ENCODE assay signal across 19 cellular contexts in the genomic region with DNA sequence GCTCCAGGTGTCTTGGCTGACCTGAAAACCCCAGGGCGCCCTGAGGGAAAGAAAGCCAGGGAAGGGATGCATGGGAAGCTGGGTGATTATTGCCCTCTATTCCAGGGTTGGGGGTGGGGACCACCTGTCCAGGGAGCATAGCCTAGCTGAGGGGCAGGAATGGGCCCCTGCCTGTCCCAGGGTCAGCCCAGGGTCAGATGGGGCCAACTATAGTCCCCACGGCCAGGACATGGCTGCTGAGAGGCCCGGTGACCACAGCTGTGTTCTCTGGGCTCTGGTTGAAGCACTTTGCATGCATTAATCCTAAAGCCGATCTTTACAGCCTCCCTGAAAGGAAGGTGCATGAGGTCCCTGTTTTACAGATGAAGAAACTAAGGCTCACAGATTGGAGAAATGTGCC. TPM values are rescaled to one million over a fixed set of nuclear protein-coding genes. Genes with fewer than 3 reads are reported as not detected.
DNase-seq lines count a peak whose midpoint lies in the region; ATAC-seq, FAIRE-seq and TF ChIP-seq lines count a peak whose summit lies in the region.
"Had no signal": no experiment of that assay in that cellular context is flagged by ENCODE, and none has a peak within 500 bp of the region (broad histone marks: within the 10 kb centered on the region; RNA-seq: fewer than 3 reads in every experiment).

No MANE protein-coding gene starts in this region.

- no peaks in the 10 kb centered on the region for H3K27me3 ChIP-seq in HepG2 (ENCODE audit: control insufficient read depth in 1 of 2, insufficient read depth in 2 of 2, low read length in 2 of 2)
- no peaks in the 10 kb centered on the region for H3K27me3 ChIP-seq in smooth muscle cell (ENCODE audit: low read depth)
- H3K27me3 ChIP-seq: BLaER1, SJCRH30 had no signal

- H3K4me1 ChIP-seq in HepG2 (ENCODE audit: insufficient read depth, low read length): peaks cover 84% of the 10 kb centered on the region
- H3K4me1 ChIP-seq in smooth muscle cell (ENCODE audit: low read depth): no peaks in the 10 kb centered on the region

- no peaks in the 10 kb centered on the region for H3K9me3 ChIP-seq in HepG2 (ENCODE audit: low read length)
- no peaks in the 10 kb centered on the region for H3K9me3 ChIP-seq in smooth muscle cell (replicated peaks; ENCODE audit: low read depth)
- H3K9me3 ChIP-seq: BLaER1, SJCRH30 had no signal

- ATAC-seq in HepG2: no peak

- WGBS in HepG2 (ENCODE audit: low lambda C conversion rate): 60% methylated on average over 2 of the region's 4 CpGs
- 84% methylated on average over 4 of the region's 4 CpGs for WGBS in smooth muscle cell (ENCODE audit: low lambda C conversion rate)

- TF ChIP-seq POLR2A in HepG2 (IDR thresholded peaks at IDR 0.05; ENCODE audit: insufficient read depth in 1 of 2, low read depth in 2 of 2, low read length in 2 of 2): no peak

- H3K79me2 ChIP-seq in HepG2 (ENCODE audit: insufficient read depth, low read length): no peaks in the 10 kb centered on the region
- peaks cover 3% of the 10 kb centered on the region for H3K79me2 ChIP-seq in smooth muscle cell (ENCODE audit: low read depth)

- peak overlapping the region; percentile 28 for H3K9ac ChIP-seq in HepG2 (ENCODE audit: insufficient read depth, low read depth, low read length)
- H3K9ac ChIP-seq in smooth muscle cell (ENCODE audit: low read depth): no peak overlapping the region
- H3K9ac ChIP-seq: BLaER1, GM23248 had no signal

- H4K20me1 ChIP-seq in HepG2 (ENCODE audit: insufficient read depth, low read length) (no peaks in the 10 kb centered on the region), smooth muscle cell (ENCODE audit: low read depth) (no peaks in the 10 kb centered on the region)
- H4K20me1 ChIP-seq: BLaER1 had no signal

- TF ChIP-seq CTCF in RWPE1 (conservative IDR thresholded peaks at IDR 0.05; ENCODE audit: low read depth) (no peak), HepG2 (CRISPR knock-in tag; IDR thresholded peaks at IDR 0.05) (no peak), smooth muscle cell (IDR thresholded peaks at IDR 0.05; ENCODE audit: borderline replicate concordance, insufficient read depth, poor library complexity, severe bottlenecking) (no peak), MCF 10A (IDR thresholded peaks at IDR 0.05; ENCODE audit: unreplicated experiment) (no peak)

- intact Hi-C loops in activated CD4-positive, alpha-beta memory T cell treated with anti-CD3 and anti-CD28 coated beads for 36 hours (cut with micrococcal nuclease): no loop called here
- intact Hi-C loops in HepG2 (cut with micrococcal nuclease; ENCODE audit: unreplicated experiment) (no loop called here), MCF 10A (cut with micrococcal nuclease) (no loop called here)

- no peak overlapping the region for H3K4me3 Mint-ChIP-seq in activated CD4-positive, alpha-beta memory T cell treated with anti-CD3 and anti-CD28 coated beads for 36 hours
- no peak overlapping the region for H3K4me3 Mint-ChIP-seq in activated CD4-positive, alpha-beta memory T cell treated with anti-CD3 and anti-CD28 coated beads, Interleukin-2, amount 10 ng/mL, durations not matched to agents 7 days and 5 days
- no peak overlapping the region for H3K4me3 Mint-ChIP-seq in MCF 10A (ENCODE audit: unreplicated experiment)

- POLR2A ChIA-PET in activated CD4-positive, alpha-beta memory T cell treated with anti-CD3 and anti-CD28 coated beads for 36 hours (lab: Charles Lee): interaction anchor here (1.9 kb wide), 1 partner anchor 28 kb away, joined by 5 read pairs; no protein-coding TSS in a partner anchor
- POLR2A ChIA-PET in activated CD4-positive, alpha-beta memory T cell treated with anti-CD3 and anti-CD28 coated beads, Interleukin-2, amount 10 ng/mL, durations not matched to agents 7 days and 5 days (lab: Charles Lee): interaction anchor here (13.2 to 14.5 kb wide), 2 partner anchors 26 to 34 kb away, joined by 314 to 496 read pairs; a partner anchor contains a TSS
- POLR2A ChIA-PET in RWPE1 (lab: Yijun Ruan, JAX; ENCODE audit: low non-redundant PET): no interaction called here
- POLR2A ChIA-PET in HepG2 (lab: Yijun Ruan, JAX): interaction anchor here (1.0 to 4.7 kb wide), 14 partner anchors 8 to 889 kb away, joined by 3 to 57 read pairs (median 4); a partner anchor contains a TSS
- POLR2A ChIA-PET in MCF 10A (lab: Yijun Ruan, JAX): interaction anchor here (0.6 to 0.7 kb wide), 2 partner anchors 67 to 666 kb away, joined by 3 to 5 read pairs; no protein-coding TSS in a partner anchor

- H3K27ac Mint-ChIP-seq in activated CD4-positive, alpha-beta memory T cell treated with anti-CD3 and anti-CD28 coated beads for 36 hours: peak overlapping the region; percentile 16
- H3K27ac Mint-ChIP-seq in activated CD4-positive, alpha-beta memory T cell treated with anti-CD3 and anti-CD28 coated beads, Interleukin-2, amount 10 ng/mL, durations not matched to agents 7 days and 5 days: no peak overlapping the region
- H3K27ac Mint-ChIP-seq in MCF 10A (ENCODE audit: low read depth, unreplicated experiment): no peak overlapping the region

- no peak for TF ChIP-seq RAD21 in HepG2 (CRISPR knock-in tag; IDR thresholded peaks at IDR 0.05)

- DNase-seq in activated CD4-positive, alpha-beta memory T cell treated with anti-CD3 and anti-CD28 coated beads for 36 hours: no peak
- no peak for DNase-seq in activated CD4-positive, alpha-beta memory T cell treated with anti-CD3 and anti-CD28 coated beads, Interleukin-2, amount 10 ng/mL, durations not matched to agents 7 days and 5 days
- DNase-seq in RWPE1 (ENCODE audit: low spot score) (no peak), HepG2 (ENCODE audit: low spot score) (no peak), HT-29 (ENCODE audit: low spot score) (no peak), smooth muscle cell (lab: John Stamatoyannopoulos, UW; ENCODE audit: unreplicated experiment) (no peak), DMS 273 (lab: John Stamatoyannopoulos, UW; ENCODE audit: unreplicated experiment) (no peak), MCF 10A (ENCODE audit: unreplicated experiment) (no peak)
- DNase-seq: COR-L47, DMS53, GM23248, Kasumi-1, NCI-H2029, NCI-H2171 treated with DMSO at 0.1 percent for 48 hours, NCI-H82, SJCRH30, SW 1271 had no signal

- CTCF ChIA-PET in activated CD4-positive, alpha-beta memory T cell treated with anti-CD3 and anti-CD28 coated beads for 36 hours (lab: Charles Lee): interaction anchor here (0.6 to 12.0 kb wide), 8 partner anchors 8 to 889 kb away, joined by 3 to 107 read pairs (median 4); no protein-coding TSS in a partner anchor
- CTCF ChIA-PET in activated CD4-positive, alpha-beta memory T cell treated with anti-CD3 and anti-CD28 coated beads, Interleukin-2, amount 10 ng/mL, durations not matched to agents 7 days and 5 days (lab: Charles Lee): interaction anchor here (2.6 to 5.6 kb wide), 2 partner anchors 21 to 32 kb away, joined by 6 to 21 read pairs; no protein-coding TSS in a partner anchor
- CTCF ChIA-PET in RWPE1 (lab: Yijun Ruan, JAX) (interaction anchor here (0.7 kb wide), 2 partner anchors 747 to 933 kb away, joined by 3 read pairs; no protein-coding TSS in a partner anchor), HepG2 (lab: Yijun Ruan, JAX; ENCODE audit: low intra/inter-chr PET ratio, low total read pairs) (no interaction called here), MCF 10A (lab: Yijun Ruan, JAX) (interaction anchor here (0.6 to 4.2 kb wide), 6 partner anchors 21 to 987 kb away, joined by 3 to 27 read pairs (median 6); no protein-coding TSS in a partner anchor)

- H3K36me3 Mint-ChIP-seq in activated CD4-positive, alpha-beta memory T cell treated with anti-CD3 and anti-CD28 coated beads for 36 hours: no peaks in the 10 kb centered on the region
- H3K36me3 Mint-ChIP-seq in activated CD4-positive, alpha-beta memory T cell treated with anti-CD3 and anti-CD28 coated beads, Interleukin-2, amount 10 ng/mL, durations not matched to agents 7 days and 5 days (ENCODE audit: low read depth): no peaks in the 10 kb centered on the region
- no peaks in the 10 kb centered on the region for H3K36me3 Mint-ChIP-seq in MCF 10A (ENCODE audit: insufficient read depth, unreplicated experiment)

- H3K36me3 ChIP-seq in HepG2 (replicated peaks in 1 of 2; ENCODE audit: control insufficient read depth in 1 of 2, insufficient read depth in 2 of 2, low read length in 2 of 2) (no peaks in the 10 kb centered on the region), smooth muscle cell (ENCODE audit: low read depth) (no peaks in the 10 kb centered on the region)
- H3K36me3 ChIP-seq: BLaER1, SJCRH30 had no signal

- no peaks in the 10 kb centered on the region for H3K9me3 Mint-ChIP-seq in activated CD4-positive, alpha-beta memory T cell treated with anti-CD3 and anti-CD28 coated beads for 36 hours
- no peaks in the 10 kb centered on the region for H3K9me3 Mint-ChIP-seq in activated CD4-positive, alpha-beta memory T cell treated with anti-CD3 and anti-CD28 coated beads, Interleukin-2, amount 10 ng/mL, durations not matched to agents 7 days and 5 days
- no peaks in the 10 kb centered on the region for H3K9me3 Mint-ChIP-seq in MCF 10A (ENCODE audit: unreplicated experiment)

- H3K4me2 ChIP-seq in HepG2 (ENCODE audit: low read depth, low read length) (peak overlapping the region; percentile 88), smooth muscle cell (no peak overlapping the region)

- in situ Hi-C loops in HepG2 (cut with HindIII; ENCODE audit: extremely low pct_ligation_motif_present, low pct_unique_long_range_greater_than_20kb): loop anchor here (25.0 kb wide), 1 partner anchor 1211 kb away; a partner anchor contains a TSS

- H2AFZ ChIP-seq in HepG2 (ENCODE audit: low read length) (no peak overlapping the region), smooth muscle cell (ENCODE audit: low read depth) (no peak overlapping the region)
- H2AFZ ChIP-seq: GM23248 had no signal

- H3K27ac ChIP-seq in RWPE1 (peak overlapping the region; percentile 38), HepG2 (ENCODE audit: extremely low read length, insufficient read depth, low read length) (peak overlapping the region; percentile 81), smooth muscle cell (ENCODE audit: low read depth) (no peak overlapping the region)
- H3K27ac ChIP-seq: 22Rv1, BLaER1, GM23248, SJCRH30 had no signal

- TF ChIP-seq EP300 in HepG2 (IDR thresholded peaks at IDR 0.05; ENCODE audit: low read depth in 2 of 2, low read length in 2 of 2) (no peak), HepG2 (CRISPR knock-in tag; IDR thresholded peaks at IDR 0.05; ENCODE audit: borderline replicate concordance) (no peak)

- BruUV-seq in HepG2 (replicated peaks; lab: Mats Ljungman, UMichigan): no TSS peak
- no TSS peak for BruUV-seq in MCF 10A (replicated peaks; lab: Mats Ljungman, UMichigan)

- no peaks in the 10 kb centered on the region for H3K27me3 Mint-ChIP-seq in activated CD4-positive, alpha-beta memory T cell treated with anti-CD3 and anti-CD28 coated beads for 36 hours
- no peaks in the 10 kb centered on the region for H3K27me3 Mint-ChIP-seq in activated CD4-positive, alpha-beta memory T cell treated with anti-CD3 and anti-CD28 coated beads, Interleukin-2, amount 10 ng/mL, durations not matched to agents 7 days and 5 days
- no peaks in the 10 kb centered on the region for H3K27me3 Mint-ChIP-seq in MCF 10A (ENCODE audit: insufficient read depth, unreplicated experiment)

- H3K4me1 Mint-ChIP-seq in activated CD4-positive, alpha-beta memory T cell treated with anti-CD3 and anti-CD28 coated beads for 36 hours (ENCODE audit: low read depth): peaks cover 36% of the 10 kb centered on the region
- H3K4me1 Mint-ChIP-seq in activated CD4-positive, alpha-beta memory T cell treated with anti-CD3 and anti-CD28 coated beads, Interleukin-2, amount 10 ng/mL, durations not matched to agents 7 days and 5 days: peaks cover 34% of the 10 kb centered on the region
- peaks cover 8% of the 10 kb centered on the region for H3K4me1 Mint-ChIP-seq in MCF 10A (ENCODE audit: insufficient read depth, unreplicated experiment)

- no peak for FAIRE-seq in HepG2 (lab: Jason Lieb, UNC)

- H3F3A ChIP-seq in smooth muscle cell (ENCODE audit: low read depth): no peaks in the 10 kb centered on the region

- H3K4me3 ChIP-seq in HepG2 (replicated peaks in 1 of 3; ENCODE audit: insufficient read depth in 1 of 3, low read depth in 2 of 3, low read length in 3 of 3): peak overlapping the region in 2 of 3 experiments; percentile 8 to 67; a peak in 2 of 6 replicates
- no peak overlapping the region for H3K4me3 ChIP-seq in smooth muscle cell
- H3K4me3 ChIP-seq: BLaER1, GM23248, SJCRH30 had no signal

RNA-seq across cellular contexts. Expression of a gene that starts 30.1 kb away (rescaled TPM):
- total RNA-seq in activated CD4-positive, alpha-beta memory T cell treated with anti-CD3 and anti-CD28 coated beads for 36 hours: 100 to 1,000 TPM; 103 to 107 TPM
- total RNA-seq in activated CD4-positive, alpha-beta memory T cell treated with anti-CD3 and anti-CD28 coated beads, Interleukin-2, amount 10 ng/mL, durations not matched to agents 7 days and 5 days: 100 to 1,000 TPM in 1 of 2 experiments, 10 to 100 TPM in 1; 96.1 to 103 TPM
- total RNA-seq in HepG2 (2016; rRNA removed; fragmentation: Illumina TruSeq; extraction: Trizol) (7.4 and 8.4 TPM in 2 replicates), smooth muscle cell (133 and 166 TPM in 2 replicates), MCF 10A (2022) (376 and 426 TPM in 2 replicates)
- 2.6 and 3.4 TPM in 2 replicates for total RNA-seq in HepG2 (2016; cell fraction: cytosol; rRNA removed; fragmentation: Illumina TruSeq; extraction: Trizol; ENCODE audit: low read depth)
- total RNA-seq in HepG2 (2016; cell fraction: insoluble cytoplasmic fraction; rRNA removed; fragmentation: Illumina TruSeq; extraction: Trizol): 7.9 and 8.4 TPM in 2 replicates
- total RNA-seq in HepG2 (2016; cell fraction: membrane; rRNA removed; fragmentation: Illumina TruSeq; extraction: Trizol): 11.1 and 11.3 TPM in 2 replicates
- 13.8 and 14.1 TPM in 2 replicates for total RNA-seq in HepG2 (2016; cell fraction: nucleus; rRNA removed; fragmentation: Illumina TruSeq; extraction: Trizol)
- polyA plus RNA-seq in HepG2 (2011; rRNA removed) (10.2 and 12.7 TPM in 2 replicates), smooth muscle cell (418 and 450 TPM in 2 replicates)
- polyA plus RNA-seq in HepG2 (2011; cell fraction: cytosol; rRNA removed): 11.2 and 18.0 TPM in 2 replicates
- 66.5 and 69.1 TPM in 2 replicates for polyA plus RNA-seq in HepG2 (2011; cell fraction: nucleus; rRNA removed)
- 23.2 and 32.2 TPM in 2 replicates for polyA plus RNA-seq in HepG2 (2012)
- polyA plus RNA-seq in HepG2 (2016; cell fraction: cytosol; fragmentation: Illumina TruSeq; extraction: Trizol; ENCODE audit: low read depth): 2.7 and 2.8 TPM in 2 replicates
- polyA plus RNA-seq in HepG2 (2016; cell fraction: insoluble cytoplasmic fraction; fragmentation: Illumina TruSeq; extraction: Trizol; ENCODE audit: low read depth): 20.7 and 26.8 TPM in 2 replicates
- polyA plus RNA-seq in HepG2 (2016; cell fraction: membrane; fragmentation: Illumina TruSeq; extraction: Trizol; ENCODE audit: low read depth): 9.2 and 10.1 TPM in 2 replicates
- polyA plus RNA-seq in HepG2 (2016; cell fraction: nucleus; fragmentation: Illumina TruSeq; extraction: Trizol; ENCODE audit: insufficient read depth, low read depth): 53.8 and 57.0 TPM in 2 replicates
- polyA minus RNA-seq in HepG2 (2011; rRNA and poly(A)+ RNA removed; ENCODE audit: low replicate concordance): 8.5 and 26.8 TPM in 2 replicates
- 56.3 and 73.8 TPM in 2 replicates for polyA minus RNA-seq in HepG2 (2011; cell fraction: cytosol; rRNA and poly(A)+ RNA removed)
- 11.8 and 13.8 TPM in 2 replicates for polyA minus RNA-seq in HepG2 (2011; cell fraction: nucleus; rRNA and poly(A)+ RNA removed)
- total RNA-seq in HT-29 (2014; rRNA removed; shearing (Covaris generic)): 83.8 and 88.6 TPM in 2 replicates
